In genomic region chr17:45320349-45320930, GRCh38 we compare ENCODE assay signal across 1 cellular context.
TF ChIP-seq lines count a peak whose summit lies in the region.

No MANE protein-coding gene starts in this region.

TF ChIP-seq in HCT116, 20 proteins besides CTCF, POLR2A, EP300 and RAD21 (continued from another document):
- TF ChIP-seq, protein P1, sequence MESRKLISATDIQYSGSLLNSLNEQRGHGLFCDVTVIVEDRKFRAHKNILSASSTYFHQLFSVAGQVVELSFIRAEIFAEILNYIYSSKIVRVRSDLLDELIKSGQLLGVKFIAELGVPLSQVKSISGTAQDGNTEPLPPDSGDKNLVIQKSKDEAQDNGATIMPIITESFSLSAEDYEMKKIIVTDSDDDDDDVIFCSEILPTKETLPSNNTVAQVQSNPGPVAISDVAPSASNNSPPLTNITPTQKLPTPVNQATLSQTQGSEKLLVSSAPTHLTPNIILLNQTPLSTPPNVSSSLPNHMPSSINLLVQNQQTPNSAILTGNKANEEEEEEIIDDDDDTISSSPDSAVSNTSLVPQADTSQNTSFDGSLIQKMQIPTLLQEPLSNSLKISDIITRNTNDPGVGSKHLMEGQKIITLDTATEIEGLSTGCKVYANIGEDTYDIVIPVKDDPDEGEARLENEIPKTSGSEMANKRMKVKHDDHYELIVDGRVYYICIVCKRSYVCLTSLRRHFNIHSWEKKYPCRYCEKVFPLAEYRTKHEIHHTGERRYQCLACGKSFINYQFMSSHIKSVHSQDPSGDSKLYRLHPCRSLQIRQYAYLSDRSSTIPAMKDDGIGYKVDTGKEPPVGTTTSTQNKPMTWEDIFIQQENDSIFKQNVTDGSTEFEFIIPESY (IDR thresholded peaks at IDR 0.05; ENCODE audit: extremely low read depth, insufficient replicate concordance, low read length) = no peak
- TF ChIP-seq EZH2 (IDR thresholded peaks at IDR 0.05) = no peak
